In genomic region chr19:46789371-46789770, GRCh38 we compare ENCODE assay signal across 14 cellular contexts. TPM values are rescaled to one million over a fixed set of nuclear protein-coding genes. Genes with fewer than 3 reads are reported as not detected.
DNase-seq lines count a peak whose midpoint lies in the region; ATAC-seq and TF ChIP-seq lines count a peak whose summit lies in the region.
"Had no signal": no experiment of that assay in that cellular context is flagged by ENCODE, and none has a peak within 500 bp of the region (broad histone marks: within the 10 kb centered on the region; RNA-seq: fewer than 3 reads in every experiment).

No MANE protein-coding gene starts in this region.

- H3K4me2 ChIP-seq in DND-41 (ENCODE audit: insufficient read depth, low read length), result peak overlapping the region; percentile 51; the same call in 1 of the 2 replicates
- H3K4me2 ChIP-seq in PC-9, result peak overlapping the region; percentile 50; the same call in 1 of the 2 replicates
- no peak overlapping the region for H3K4me2 ChIP-seq in PC-3 (ENCODE audit: low read length)

- no peak for ATAC-seq in DND-41 (ENCODE audit: insufficient read depth, low read depth)
- no peak for ATAC-seq in stimulated activated memory B cell treated with anti-CD40 and anti-IgM and Interleukin-4, amounts not matched to agents 10 μg/mL and 1 μg/mL and 100 μg/mL, for 72 hours
- no peak for ATAC-seq in PC-3

- H2AFZ ChIP-seq in DND-41 (ENCODE audit: low read depth, low read length) (no peak overlapping the region), PC-9 (no peak overlapping the region), PC-3 (ENCODE audit: low read length) (no peak overlapping the region)

- peaks cover 8% of the 10 kb centered on the region for H3K4me1 Mint-ChIP-seq in glutamatergic neuron (ENCODE audit: low read depth, unreplicated experiment)
- peaks cover 32% of the 10 kb centered on the region for H3K4me1 Mint-ChIP-seq in stimulated activated memory B cell treated with anti-CD40 and anti-IgM and Interleukin-4, amounts not matched to agents 10 μg/mL and 1 μg/mL and 100 μg/mL, for 72 hours

- H4K20me1 ChIP-seq in DND-41 (ENCODE audit: insufficient read depth, low read length) (peaks cover 26% of the 10 kb centered on the region), PC-9 (ENCODE audit: insufficient read depth) (peaks cover 5% of the 10 kb centered on the region; the same call in 1 of the 2 replicates), PC-3 (ENCODE audit: low read length) (peaks cover 7% of the 10 kb centered on the region)

- no peaks in the 10 kb centered on the region for H3K27me3 ChIP-seq in DND-41 (ENCODE audit: insufficient read depth, low read length, poor library complexity)
- H3K27me3 ChIP-seq in PC-9 (ENCODE audit: insufficient read depth, low read depth), result no peaks in the 10 kb centered on the region
- no peaks in the 10 kb centered on the region for H3K27me3 ChIP-seq in PC-3 (ENCODE audit: low read length)

- H3F3A ChIP-seq in PC-9 (ENCODE audit: insufficient read depth, low read depth) (peaks cover 56% of the 10 kb centered on the region), PC-3 (ENCODE audit: low read length, unreplicated experiment) (no peaks in the 10 kb centered on the region)

- DNase-seq in DND-41, result no peak
- DNase-seq in PC-9, result peak in 1 of 2 experiments; percentile 83
- no peak for DNase-seq in glutamatergic neuron
- DNase-seq in PC-3, result no peak
- no peak for DNase-seq in inferior parietal cortex (ENCODE audit: extremely low spot score)
- no peak for DNase-seq in NCI-H82 (lab: John Stamatoyannopoulos, UW)
- DNase-seq: EL, NCI-H2107, posterior cingulate gyrus, WERI-Rb-1 had no signal

- no TSS peak for BruUV-seq in PC-9 (replicated peaks; lab: Mats Ljungman, UMichigan)
- no TSS peak for BruUV-seq in PC-3 (replicated peaks; lab: Mats Ljungman, UMichigan)

- H3K9ac ChIP-seq in DND-41 (ENCODE audit: low read depth, low read length) (peak overlapping the region; percentile 44; the same call in 1 of the 2 replicates), PC-3 (ENCODE audit: low read length) (no peak overlapping the region)

- H3K36me3 ChIP-seq in DND-41 (ENCODE audit: insufficient read depth, low read length) (peaks cover 18% of the 10 kb centered on the region), PC-9 (ENCODE audit: low read depth) (peaks cover 14% of the 10 kb centered on the region), PC-3 (ENCODE audit: low read depth, low read length) (no peaks in the 10 kb centered on the region)

- H3K9me3 ChIP-seq in DND-41 (ENCODE audit: insufficient read depth, low read length, severe bottlenecking) (no peaks in the 10 kb centered on the region), PC-9 (ENCODE audit: insufficient read depth, low read depth) (no peaks in the 10 kb centered on the region), PC-3 (ENCODE audit: low read length) (no peaks in the 10 kb centered on the region)

- H3K36me3 Mint-ChIP-seq in glutamatergic neuron (ENCODE audit: unreplicated experiment), result no peaks in the 10 kb centered on the region
- H3K36me3 Mint-ChIP-seq in stimulated activated memory B cell treated with anti-CD40 and anti-IgM and Interleukin-4, amounts not matched to agents 10 μg/mL and 1 μg/mL and 100 μg/mL, for 72 hours, result peaks cover 10% of the 10 kb centered on the region
- H3K36me3 Mint-ChIP-seq: memory B cell had no signal

- H3K9me2 ChIP-seq in PC-9 (ENCODE audit: insufficient read depth) (no peaks in the 10 kb centered on the region), PC-3 (replicated peaks; ENCODE audit: low read length) (no peaks in the 10 kb centered on the region)

- peak overlapping the region; percentile 46 for H3K4me3 Mint-ChIP-seq in glutamatergic neuron (ENCODE audit: unreplicated experiment)
- H3K4me3 Mint-ChIP-seq in stimulated activated memory B cell treated with anti-CD40 and anti-IgM and Interleukin-4, amounts not matched to agents 10 μg/mL and 1 μg/mL and 100 μg/mL, for 72 hours, result peak overlapping the region; percentile 18
- H3K4me3 Mint-ChIP-seq: dendritic cell treated with granulocyte-macrophage colony-stimulating factor and Interleukin-4, amounts not matched to agents 40 ng/mL and 50 ng/mL, for 4 days had no signal

- TF ChIP-seq CTCF in DND-41 (IDR thresholded peaks at IDR 0.05; ENCODE audit: borderline replicate concordance, extremely low read depth, low read length, poor library complexity, severe bottlenecking) (no peak), PC-9 (conservative IDR thresholded peaks at IDR 0.05) (no peak), glutamatergic neuron (IDR thresholded peaks at IDR 0.05; ENCODE audit: partially characterized antibody, unreplicated experiment) (no peak), PC-3 (conservative IDR thresholded peaks at IDR 0.05; ENCODE audit: low read depth, low read length) (no peak)

- H3K27me3 Mint-ChIP-seq in glutamatergic neuron (ENCODE audit: unreplicated experiment), result peaks cover 3% of the 10 kb centered on the region
- no peaks in the 10 kb centered on the region for H3K27me3 Mint-ChIP-seq in stimulated activated memory B cell treated with anti-CD40 and anti-IgM and Interleukin-4, amounts not matched to agents 10 μg/mL and 1 μg/mL and 100 μg/mL, for 72 hours
- H3K27me3 Mint-ChIP-seq: memory B cell had no signal

- POLR2A ChIA-PET in PC-9 (lab: Charles Lee; ENCODE audit: unreplicated experiment) (interaction anchor here (0.6 kb wide), 1 partner anchor 31 kb away, joined by 4 read pairs; no protein-coding TSS in a partner anchor), PC-3 (lab: Charles Lee; ENCODE audit: unreplicated experiment) (no interaction called here)

- peaks cover 50% of the 10 kb centered on the region for H3K4me1 ChIP-seq in DND-41 (ENCODE audit: insufficient read depth, low read length)
- peaks cover 38% of the 10 kb centered on the region for H3K4me1 ChIP-seq in PC-9 (replicated peaks; ENCODE audit: insufficient read depth)
- H3K4me1 ChIP-seq in PC-3 (ENCODE audit: insufficient read depth, low read length), result peaks cover 30% of the 10 kb centered on the region

- CTCF ChIA-PET in PC-9 (lab: Charles Lee), result interaction anchor here (0.6 kb wide), 1 partner anchor 442 kb away, joined by 8 read pairs; no protein-coding TSS in a partner anchor
- CTCF ChIA-PET in PC-3 (lab: Charles Lee), result no interaction called here

- H3K27ac Mint-ChIP-seq in glutamatergic neuron (ENCODE audit: unreplicated experiment), result no peak overlapping the region
- H3K27ac Mint-ChIP-seq in stimulated activated memory B cell treated with anti-CD40 and anti-IgM and Interleukin-4, amounts not matched to agents 10 μg/mL and 1 μg/mL and 100 μg/mL, for 72 hours, result no peak overlapping the region
- H3K27ac Mint-ChIP-seq: dendritic cell treated with granulocyte-macrophage colony-stimulating factor and Interleukin-4, amounts not matched to agents 40 ng/mL and 50 ng/mL, for 4 days; memory B cell had no signal

- no peak overlapping the region for H3K4me3 ChIP-seq in DND-41 (ENCODE audit: low read depth in 1 of 2, low read length in 2 of 2)
- H3K4me3 ChIP-seq in PC-9, result no peak overlapping the region
- no peak overlapping the region for H3K4me3 ChIP-seq in PC-3 (ENCODE audit: low read length)

- H3K79me2 ChIP-seq in DND-41 (ENCODE audit: insufficient read depth, low read length) (peaks cover 40% of the 10 kb centered on the region), PC-9 (ENCODE audit: low read depth) (peaks cover 38% of the 10 kb centered on the region), PC-3 (ENCODE audit: low read length) (peaks cover 40% of the 10 kb centered on the region)

- H3K9me3 Mint-ChIP-seq in glutamatergic neuron (ENCODE audit: unreplicated experiment), result peaks cover 5% of the 10 kb centered on the region
- H3K9me3 Mint-ChIP-seq in stimulated activated memory B cell treated with anti-CD40 and anti-IgM and Interleukin-4, amounts not matched to agents 10 μg/mL and 1 μg/mL and 100 μg/mL, for 72 hours, result no peaks in the 10 kb centered on the region
- H3K9me3 Mint-ChIP-seq: dendritic cell treated with granulocyte-macrophage colony-stimulating factor and Interleukin-4, amounts not matched to agents 40 ng/mL and 50 ng/mL, for 4 days; memory B cell had no signal

- intact Hi-C loops in PC-9 (cut with micrococcal nuclease; ENCODE audit: unreplicated experiment), result loop anchor here (5.0 kb wide), 2 partner anchors 57 to 113 kb away; no protein-coding TSS in a partner anchor
- intact Hi-C loops in PC-3 (cut with micrococcal nuclease), result loop anchor here (5.0 kb wide), 1 partner anchor 38 kb away; no protein-coding TSS in a partner anchor

- H3K27ac ChIP-seq in DND-41 (ENCODE audit: low read length) (peak overlapping the region; percentile 76), PC-9 (no peak overlapping the region), PC-3 (ENCODE audit: low read length) (no peak overlapping the region)
- H3K27ac ChIP-seq: SK-N-MC had no signal

RNA-seq across cellular contexts. Expression of gene SLC1A5, which starts 1.0 kb away (rescaled TPM):
- total RNA-seq in PC-9 (2021), result 218 and 264 TPM in 2 replicates
- 35.4 TPM for total RNA-seq in glutamatergic neuron (ENCODE audit: unreplicated experiment)
- total RNA-seq in PC-3 (2014; rRNA removed), result 97.4 and 117 TPM in 2 replicates

RNA-seq across cellular contexts. Expression of gene STRN4, which starts 43.1 kb away (rescaled TPM):
- total RNA-seq in PC-9 (2021) (93.3 and 131 TPM in 2 replicates), glutamatergic neuron (ENCODE audit: unreplicated experiment) (117 TPM), PC-3 (2014; rRNA removed) (62.7 and 83.9 TPM in 2 replicates)

RNA-seq across cellular contexts. Expression of gene FKRP, which starts 43.5 kb away (rescaled TPM):
- total RNA-seq in PC-9 (2021), result 7.6 and 10.6 TPM in 2 replicates
- 46.6 TPM for total RNA-seq in glutamatergic neuron (ENCODE audit: unreplicated experiment)
- total RNA-seq in PC-3 (2014; rRNA removed), result 14.3 and 18.4 TPM in 2 replicates
